In genomic region chr3:187046033-187046432, GRCh38 we compare ENCODE assay signal across 21 cellular contexts.
A peak's percentile ranks its signal among the peaks of the same experiment; 100 is the strongest.
DNase-seq lines count a peak whose midpoint lies in the region; FAIRE-seq and TF ChIP-seq lines count a peak whose summit lies in the region.
"Had no signal": no experiment of that assay in that cellular context is flagged by ENCODE, and none has a peak within 500 bp of the region (broad histone marks: within the 10 kb centered on the region; RNA-seq: fewer than 3 reads in every experiment).

No MANE protein-coding gene starts in this region.

- H3K4me1 Mint-ChIP-seq in activated CD4-positive, alpha-beta memory T cell treated with anti-CD3 and anti-CD28 coated beads for 36 hours (ENCODE audit: low read depth), result peaks cover 88% of the 10 kb centered on the region
- peaks cover 77% of the 10 kb centered on the region for H3K4me1 Mint-ChIP-seq in activated CD4-positive, alpha-beta memory T cell treated with anti-CD3 and anti-CD28 coated beads, Interleukin-2, amount 10 ng/mL, durations not matched to agents 7 days and 5 days
- peaks cover 87% of the 10 kb centered on the region for H3K4me1 Mint-ChIP-seq in activated naive CD8-positive, alpha-beta T cell treated with anti-CD3 and anti-CD28 coated beads for 36 hours

- POLR2A ChIA-PET in activated CD4-positive, alpha-beta memory T cell treated with anti-CD3 and anti-CD28 coated beads for 36 hours (lab: Charles Lee), result interaction anchor here (0.6 kb wide), 1 partner anchor 39 kb away, joined by 3 read pairs; no protein-coding TSS in a partner anchor
- POLR2A ChIA-PET in activated CD4-positive, alpha-beta memory T cell treated with anti-CD3 and anti-CD28 coated beads, Interleukin-2, amount 10 ng/mL, durations not matched to agents 7 days and 5 days (lab: Charles Lee), result interaction anchor here (0.7 to 1.6 kb wide), 2 partner anchors 18 to 27 kb away, joined by 3 to 4 read pairs; no protein-coding TSS in a partner anchor
- POLR2A ChIA-PET in RWPE1 (lab: Yijun Ruan, JAX; ENCODE audit: low non-redundant PET), result no interaction called here

- CTCF ChIA-PET in activated CD4-positive, alpha-beta memory T cell treated with anti-CD3 and anti-CD28 coated beads for 36 hours (lab: Charles Lee), result interaction anchor here (0.9 to 3.0 kb wide), 4 partner anchors 19 to 119 kb away, joined by 3 to 8 read pairs (median 4); partner anchors contain the start of gene RPL39L
- CTCF ChIA-PET in activated CD4-positive, alpha-beta memory T cell treated with anti-CD3 and anti-CD28 coated beads, Interleukin-2, amount 10 ng/mL, durations not matched to agents 7 days and 5 days (lab: Charles Lee), result interaction anchor here (1.4 to 1.6 kb wide), 2 partner anchors 11 to 197 kb away, joined by 3 to 6 read pairs; no protein-coding TSS in a partner anchor
- CTCF ChIA-PET in RWPE1 (lab: Yijun Ruan, JAX), result interaction anchor here (0.6 kb wide), 1 partner anchor 9 kb away, joined by 3 read pairs; no protein-coding TSS in a partner anchor

- no peaks in the 10 kb centered on the region for H3K79me2 ChIP-seq in osteoblast (ENCODE audit: insufficient read depth, low read length)

- H3K27ac Mint-ChIP-seq in activated CD4-positive, alpha-beta memory T cell treated with anti-CD3 and anti-CD28 coated beads for 36 hours, result peak overlapping the region; percentile 15
- no peak overlapping the region for H3K27ac Mint-ChIP-seq in activated CD4-positive, alpha-beta memory T cell treated with anti-CD3 and anti-CD28 coated beads, Interleukin-2, amount 10 ng/mL, durations not matched to agents 7 days and 5 days
- H3K27ac Mint-ChIP-seq in activated naive CD8-positive, alpha-beta T cell treated with anti-CD3 and anti-CD28 coated beads for 36 hours, result peak overlapping the region; percentile 37

- TF ChIP-seq CTCF in osteoblast (IDR thresholded peaks at IDR 0.05; ENCODE audit: extremely low read depth, low read depth, low read length), result no peak
- no peak for TF ChIP-seq CTCF in RWPE1 (conservative IDR thresholded peaks at IDR 0.05; ENCODE audit: low read depth)

- intact Hi-C loops in activated CD4-positive, alpha-beta memory T cell treated with anti-CD3 and anti-CD28 coated beads for 36 hours (cut with micrococcal nuclease), result loop anchor here (10.0 kb wide), 1 partner anchor 759 kb away; no protein-coding TSS in a partner anchor

- no peaks in the 10 kb centered on the region for H3K27me3 ChIP-seq in osteoblast (ENCODE audit: insufficient read depth, low read length)
- H3K27me3 ChIP-seq: BLaER1 treated with 17β-estradiol and CSF1 and Interleukin-3, amounts not matched to agents 10 nM and 100 nM; dorsolateral prefrontal cortex; foreskin keratinocyte; right atrium auricular region had no signal

- DNase-seq in activated CD4-positive, alpha-beta memory T cell treated with anti-CD3 and anti-CD28 coated beads for 36 hours, result no peak
- no peak for DNase-seq in activated CD4-positive, alpha-beta memory T cell treated with anti-CD3 and anti-CD28 coated beads, Interleukin-2, amount 10 ng/mL, durations not matched to agents 7 days and 5 days
- DNase-seq in GM12892 (ENCODE audit: insufficient read length) (no peak), osteoblast (ENCODE audit: insufficient read length, low spot score, missing footprints) (peak; percentile 51), RWPE1 (ENCODE audit: low spot score) (no peak), urothelium cell line (ENCODE audit: low spot score) (no peak), iPS-NIHi11 (ENCODE audit: low spot score) (no peak)
- DNase-seq in activated naive CD8-positive, alpha-beta T cell treated with anti-CD3 and anti-CD28 coated beads for 36 hours, result no peak
- DNase-seq: activated CD4-positive, alpha-beta T cell treated with anti-CD3 and anti-CD28 coated beads, Interleukin-2, amount 50 U/mL, for 4 hours; central memory CD4-positive, alpha-beta T cell; DMS 273 treated with DMSO at 0.1 percent for 48 hours; dorsolateral prefrontal cortex; erythroblast; foreskin keratinocyte; hippocampal formation; NCI-H1105 treated with DMSO at 0.1 percent for 48 hours; NCI-H526 treated with DMSO at 0.1 percent for 48 hours; stimulated activated CD4-positive, alpha-beta T cell treated with anti-CD3 and anti-CD28 coated beads, Interleukin-12 subunit alpha, Interleukin-12 subunit beta, amount 100 ng/mL, for 4 hours had no signal

- no peak for FAIRE-seq in GM12892 (lab: Jason Lieb, UNC)
- no peak for FAIRE-seq in urothelium cell line (lab: Jason Lieb, UNC)
- FAIRE-seq: islet of Langerhans had no signal

- no peaks in the 10 kb centered on the region for H4K20me1 ChIP-seq in osteoblast (ENCODE audit: insufficient read depth, low read length)

- TF ChIP-seq POLR2A in GM12892 (IDR thresholded peaks at IDR 0.05; ENCODE audit: low read depth, low read length), result 0 out of 2 replicates have a peak, but pooled peaks have one; percentile 44

- H3K4me3 ChIP-seq in osteoblast (ENCODE audit: insufficient read depth, low read length), result no peak overlapping the region
- H3K4me3 ChIP-seq: BLaER1 treated with 17β-estradiol and CSF1 and Interleukin-3, amounts not matched to agents 10 nM and 100 nM; dorsolateral prefrontal cortex; right atrium auricular region had no signal

- no peaks in the 10 kb centered on the region for H3K4me1 ChIP-seq in osteoblast (ENCODE audit: insufficient read depth, low read length)
- H3K4me1 ChIP-seq: foreskin keratinocyte had no signal

- H3K36me3 ChIP-seq in osteoblast (ENCODE audit: insufficient read depth, low read length), result no peaks in the 10 kb centered on the region

- H3K4me2 ChIP-seq in osteoblast (ENCODE audit: insufficient read depth, low read length), result no peak overlapping the region

- no peaks in the 10 kb centered on the region for H3K27me3 Mint-ChIP-seq in activated CD4-positive, alpha-beta memory T cell treated with anti-CD3 and anti-CD28 coated beads for 36 hours
- H3K27me3 Mint-ChIP-seq in activated CD4-positive, alpha-beta memory T cell treated with anti-CD3 and anti-CD28 coated beads, Interleukin-2, amount 10 ng/mL, durations not matched to agents 7 days and 5 days, result no peaks in the 10 kb centered on the region
- no peaks in the 10 kb centered on the region for H3K27me3 Mint-ChIP-seq in activated naive CD8-positive, alpha-beta T cell treated with anti-CD3 and anti-CD28 coated beads for 36 hours

- H3K4me3 Mint-ChIP-seq in activated CD4-positive, alpha-beta memory T cell treated with anti-CD3 and anti-CD28 coated beads for 36 hours, result no peak overlapping the region
- H3K4me3 Mint-ChIP-seq in activated CD4-positive, alpha-beta memory T cell treated with anti-CD3 and anti-CD28 coated beads, Interleukin-2, amount 10 ng/mL, durations not matched to agents 7 days and 5 days, result no peak overlapping the region
- H3K4me3 Mint-ChIP-seq in activated naive CD8-positive, alpha-beta T cell treated with anti-CD3 and anti-CD28 coated beads for 36 hours, result no peak overlapping the region

- peaks cover 85% of the 10 kb centered on the region for H3K36me3 Mint-ChIP-seq in activated CD4-positive, alpha-beta memory T cell treated with anti-CD3 and anti-CD28 coated beads for 36 hours
- peaks cover 92% of the 10 kb centered on the region for H3K36me3 Mint-ChIP-seq in activated CD4-positive, alpha-beta memory T cell treated with anti-CD3 and anti-CD28 coated beads, Interleukin-2, amount 10 ng/mL, durations not matched to agents 7 days and 5 days (ENCODE audit: low read depth)
- H3K36me3 Mint-ChIP-seq in activated naive CD8-positive, alpha-beta T cell treated with anti-CD3 and anti-CD28 coated beads for 36 hours, result peaks cover 95% of the 10 kb centered on the region

- no peaks in the 10 kb centered on the region for H3K9me3 Mint-ChIP-seq in activated CD4-positive, alpha-beta memory T cell treated with anti-CD3 and anti-CD28 coated beads for 36 hours
- H3K9me3 Mint-ChIP-seq in activated CD4-positive, alpha-beta memory T cell treated with anti-CD3 and anti-CD28 coated beads, Interleukin-2, amount 10 ng/mL, durations not matched to agents 7 days and 5 days, result peaks cover 4% of the 10 kb centered on the region
- H3K9me3 Mint-ChIP-seq in activated naive CD8-positive, alpha-beta T cell treated with anti-CD3 and anti-CD28 coated beads for 36 hours, result peaks cover 9% of the 10 kb centered on the region

- no peaks in the 10 kb centered on the region for H3K9me3 ChIP-seq in osteoblast (ENCODE audit: low read depth, low read length)
- H3K9me3 ChIP-seq: right atrium auricular region had no signal

- H3K27ac ChIP-seq in osteoblast (ENCODE audit: low read depth, low read length) (no peak overlapping the region), RWPE1 (no peak overlapping the region)
- H3K27ac ChIP-seq: BLaER1 treated with 17β-estradiol and CSF1 and Interleukin-3, amounts not matched to agents 10 nM and 100 nM; foreskin keratinocyte; right atrium auricular region had no signal

- no peak overlapping the region for H2AFZ ChIP-seq in osteoblast (ENCODE audit: low read length)
